Comparison of ENCODE assay signal across 27 cellular contexts in genomic region chr9:130906727-130907416, GRCh38. TPM values are rescaled to one million over a fixed set of nuclear protein-coding genes. Genes with fewer than 3 reads are reported as not detected.
DNase-seq lines count a peak whose midpoint lies in the region; ATAC-seq, FAIRE-seq and TF ChIP-seq lines count a peak whose summit lies in the region.
"Had no signal": no experiment of that assay in that cellular context is flagged by ENCODE, and none has a peak within 500 bp of the region (broad histone marks: within the 10 kb centered on the region; RNA-seq: fewer than 3 reads in every experiment).

No MANE protein-coding gene starts in this region.

- H3K79me2 ChIP-seq in K562 (ENCODE audit: control insufficient read depth, insufficient read depth, low read length), result no peaks in the 10 kb centered on the region

- H3K9me1 ChIP-seq in K562 (ENCODE audit: control insufficient read depth, insufficient read depth, low read length), result peaks cover 16% of the 10 kb centered on the region

- CTCF ChIA-PET in HEK293 (lab: Yijun Ruan, JAX) (interaction anchor here (1.2 to 1.3 kb wide), 2 partner anchors 40 to 91 kb away, joined by 3 to 7 read pairs; no protein-coding TSS in a partner anchor), K562 (lab: Yijun Ruan, JAX; ENCODE audit: low intra/inter-chr PET ratio) (interaction anchor here (0.6 kb wide), 1 partner anchor 50 kb away, joined by 3 read pairs; no protein-coding TSS in a partner anchor)
- CTCF ChIA-PET in CD4-positive, alpha-beta T cell (lab: Charles Lee), result no interaction called here

- no peak overlapping the region for H3K14ac ChIP-seq in neuronal stem cell (ENCODE audit: low read length)

- H2BK5ac ChIP-seq in neuronal stem cell (ENCODE audit: low read length), result no peak overlapping the region

- TF ChIP-seq POLR2A in K562 (conservative IDR thresholded peaks at IDR 0.05), result no peak

- peak; percentile 55 for DNase-seq in NCI-H748 (lab: John Stamatoyannopoulos, UW; ENCODE audit: unreplicated experiment)
- no peak for DNase-seq in NCI-H748 treated with DMSO at 0.1 percent for 48 hours (lab: John Stamatoyannopoulos, UW)
- peak in 3 of 4 experiments; percentile 65 to 71 (median 69) for DNase-seq in K562 (ENCODE audit: extremely low read depth in 1 of 4, low spot score in 3 of 4)
- no peak for DNase-seq in neuronal stem cell (ENCODE audit: low spot score)
- no peak for DNase-seq in CD4-positive, alpha-beta T cell
- no peak for DNase-seq in stimulated activated effector memory CD8-positive, alpha-beta T cell treated with anti-CD3 and anti-CD28 coated beads, Interleukin-12 subunit alpha, Interleukin-12 subunit beta, amount 100 ng/mL, for 72 hours (ENCODE audit: low spot score in 2 of 2)
- no peak for DNase-seq in left ventricle myocardium superior
- DNase-seq: Caco-2; GM23248; HCEC 1CT; Karpas-422; NCI-H1092; NCI-H1436 treated with DMSO at 0.1 percent for 48 hours; NCI-H2029; NCI-H524; NK-92 treated with Interleukin-12 subunit alpha and Interleukin-12 subunit beta, amount 100 ng/mL, for 24 hours; PC-3; T-helper 17 cell had no signal

- no peak overlapping the region for H2BK120ac ChIP-seq in neuronal stem cell (ENCODE audit: low read depth, low read length)

- no peaks in the 10 kb centered on the region for H3K4me1 Mint-ChIP-seq in CD4-positive, alpha-beta T cell (ENCODE audit: low read depth)
- H3K4me1 Mint-ChIP-seq in stimulated activated effector memory CD8-positive, alpha-beta T cell treated with anti-CD3 and anti-CD28 coated beads, Interleukin-12 subunit alpha, Interleukin-12 subunit beta, amount 100 ng/mL, for 72 hours, result no peaks in the 10 kb centered on the region
- H3K4me1 Mint-ChIP-seq: IgD-negative memory B cell, T-helper 17 cell had no signal

- H3K36me3 Mint-ChIP-seq in CD4-positive, alpha-beta T cell (ENCODE audit: low read depth), result no peaks in the 10 kb centered on the region
- H3K36me3 Mint-ChIP-seq in stimulated activated effector memory CD8-positive, alpha-beta T cell treated with anti-CD3 and anti-CD28 coated beads, Interleukin-12 subunit alpha, Interleukin-12 subunit beta, amount 100 ng/mL, for 72 hours, result no peaks in the 10 kb centered on the region
- H3K36me3 Mint-ChIP-seq: CD4-positive, alpha-beta memory T cell; IgD-negative memory B cell had no signal

- H4K8ac ChIP-seq in neuronal stem cell (ENCODE audit: low read depth, low read length), result no peak overlapping the region

- H3K4me2 ChIP-seq in K562 (ENCODE audit: insufficient read depth, low read length), result no peak overlapping the region
- no peak overlapping the region for H3K4me2 ChIP-seq in neuronal stem cell (ENCODE audit: insufficient read depth, low read length, poor library complexity, severe bottlenecking)
- H3K4me2 ChIP-seq: BLaER1 treated with 17β-estradiol and CSF1 and Interleukin-3, amounts not matched to agents 10 nM and 100 nM had no signal

- peaks cover 3% of the 10 kb centered on the region for H3K27me3 Mint-ChIP-seq in CD4-positive, alpha-beta T cell

- H2AK5ac ChIP-seq in neuronal stem cell (ENCODE audit: low read depth, low read length), result peak overlapping the region; percentile 71

- H2BK15ac ChIP-seq in neuronal stem cell (ENCODE audit: low read length), result no peak overlapping the region

- peak overlapping the region; percentile 95 for H3K23ac ChIP-seq in neuronal stem cell (ENCODE audit: low read depth, low read length, poor library complexity)

- ATAC-seq in K562 (peak; percentile 10), left ventricle myocardium superior (no peak)
- ATAC-seq in CD4-positive, alpha-beta T cell (ENCODE audit: poor library complexity), result no peak
- ATAC-seq in stimulated activated effector memory CD8-positive, alpha-beta T cell treated with anti-CD3 and anti-CD28 coated beads, Interleukin-12 subunit alpha, Interleukin-12 subunit beta, amount 100 ng/mL, for 72 hours, result no peak
- ATAC-seq: PC-3, SK-N-SH treated with all-trans-retinoic acid at 6 μM for 48 hours, T-helper 17 cell had no signal

- no peak overlapping the region for H3K27ac Mint-ChIP-seq in CD4-positive, alpha-beta T cell
- H3K27ac Mint-ChIP-seq in stimulated activated effector memory CD8-positive, alpha-beta T cell treated with anti-CD3 and anti-CD28 coated beads, Interleukin-12 subunit alpha, Interleukin-12 subunit beta, amount 100 ng/mL, for 72 hours, result no peak overlapping the region
- H3K27ac Mint-ChIP-seq: IgD-negative memory B cell, T-helper 17 cell had no signal

- no TSS peak for BruUV-seq in K562 (replicated peaks; lab: Mats Ljungman, UMichigan)

- POLR2A ChIA-PET in HEK293 (lab: Yijun Ruan, JAX), result interaction anchor here (0.5 kb wide), 1 partner anchor 189 kb away, joined by 4 read pairs; no protein-coding TSS in a partner anchor
- POLR2A ChIA-PET in K562 (lab: Yijun Ruan, JAX), result interaction anchor here (0.6 to 25.7 kb wide), 14 partner anchors 14 to 218 kb away, joined by 3 to 582 read pairs (median 4); partner anchors contain the start of genes NUP214 and QRFP
- POLR2A ChIA-PET in CD4-positive, alpha-beta T cell (lab: Charles Lee), result no interaction called here

- FAIRE-seq in K562 (lab: Jason Lieb, UNC), result no peak
- FAIRE-seq: A204.1, G401.6 had no signal

- H3K4me1 ChIP-seq in HEK293 (ENCODE audit: control insufficient read depth, insufficient read depth, low read length), result no peaks in the 10 kb centered on the region
- H3K4me1 ChIP-seq in K562 (replicated peaks in 1 of 2; ENCODE audit: control insufficient read depth in 2 of 2, insufficient read depth in 2 of 2, low read length in 2 of 2), result peaks cover 0 to 55% of the 10 kb centered on the region in 2 experiments; a peak in 2 of 5 replicates
- peaks cover 3 to 4% of the 10 kb centered on the region in 2 donors for H3K4me1 ChIP-seq in neuronal stem cell (ENCODE audit: control insufficient read depth in 2 of 2, insufficient read depth in 1 of 2, low read depth in 1 of 2, low read length in 2 of 2)
- H3K4me1 ChIP-seq: Caco-2 had no signal

- peak overlapping the region; percentile 33 for H2BK12ac ChIP-seq in neuronal stem cell (ENCODE audit: low read length)

- no peak overlapping the region for H3K4me3 Mint-ChIP-seq in CD4-positive, alpha-beta T cell
- no peak overlapping the region for H3K4me3 Mint-ChIP-seq in stimulated activated effector memory CD8-positive, alpha-beta T cell treated with anti-CD3 and anti-CD28 coated beads, Interleukin-12 subunit alpha, Interleukin-12 subunit beta, amount 100 ng/mL, for 72 hours
- H3K4me3 Mint-ChIP-seq: CD4-positive, alpha-beta memory T cell; IgD-negative memory B cell; T-helper 17 cell had no signal

- TF ChIP-seq CTCF in HEK293 (tag by site-specific recombination; IDR thresholded peaks at IDR 0.05) (no peak), K562 (IDR thresholded peaks at IDR 0.05 in 2 of 3, conservative IDR thresholded peaks at IDR 0.05 in 1 of 3; ENCODE audit: insufficient read depth in 2 of 3, low read depth in 1 of 3, low read length in 3 of 3) (no peak)
- no peak for TF ChIP-seq CTCF in CD4-positive, alpha-beta T cell (IDR thresholded peaks at IDR 0.05)

- no peak overlapping the region for H3K27ac ChIP-seq in HEK293 (ENCODE audit: extremely low read depth, low read depth, low read length)
- no peak overlapping the region for H3K27ac ChIP-seq in K562 (ENCODE audit: extremely low read depth, low read depth, low read length)
- no peak overlapping the region for H3K27ac ChIP-seq in neuronal stem cell (replicated peaks; ENCODE audit: low read length)
- no peak overlapping the region for H3K27ac ChIP-seq in CD4-positive, alpha-beta T cell (ENCODE audit: low read depth, low read length)
- H3K27ac ChIP-seq: BLaER1 treated with 17β-estradiol and CSF1 and Interleukin-3, amounts not matched to agents 10 nM and 100 nM; GM23248; HL-60 had no signal

- H3K4me3 ChIP-seq in HEK293 (ENCODE audit: low read depth, low read length) (no peak overlapping the region), K562 (no peak overlapping the region), neuronal stem cell (ENCODE audit: low read length in 2 of 2) (no peak overlapping the region)
- H3K4me3 ChIP-seq: BLaER1 treated with 17β-estradiol and CSF1 and Interleukin-3, amounts not matched to agents 10 nM and 100 nM; GM23248 had no signal

- no peak overlapping the region for H2AFZ ChIP-seq in K562 (ENCODE audit: low read depth, low read length)
- H2AFZ ChIP-seq in neuronal stem cell (ENCODE audit: low read length), result no peak overlapping the region
- H2AFZ ChIP-seq: GM23248 had no signal

- in situ Hi-C loops in K562 (cut with MboI), result no loop called here

- no peaks in the 10 kb centered on the region for H3K36me3 ChIP-seq in HEK293 (ENCODE audit: control insufficient read depth in 2 of 2, insufficient read depth in 1 of 2, low read length in 2 of 2)
- H3K36me3 ChIP-seq in K562 (ENCODE audit: control insufficient read depth, insufficient read depth, low read length), result no peaks in the 10 kb centered on the region
- H3K36me3 ChIP-seq in neuronal stem cell (replicated peaks in 1 of 2; ENCODE audit: control insufficient read depth in 2 of 2, insufficient read depth in 2 of 2, low read length in 2 of 2), result no peaks in the 10 kb centered on the region
- H3K36me3 ChIP-seq: BLaER1 treated with 17β-estradiol and CSF1 and Interleukin-3, amounts not matched to agents 10 nM and 100 nM had no signal

- H3K9me3 Mint-ChIP-seq in CD4-positive, alpha-beta T cell, result no peaks in the 10 kb centered on the region
- H3K9me3 Mint-ChIP-seq in stimulated activated effector memory CD8-positive, alpha-beta T cell treated with anti-CD3 and anti-CD28 coated beads, Interleukin-12 subunit alpha, Interleukin-12 subunit beta, amount 100 ng/mL, for 72 hours, result no peaks in the 10 kb centered on the region
- H3K9me3 Mint-ChIP-seq: CD4-positive, alpha-beta memory T cell; IgD-negative memory B cell had no signal

- peak overlapping the region; percentile 50 for H3K18ac ChIP-seq in neuronal stem cell (ENCODE audit: low read length)

- peaks cover 74% of the 10 kb centered on the region for H4K20me1 ChIP-seq in K562 (replicated peaks; ENCODE audit: control insufficient read depth, insufficient read depth, low read length)

- H3K27me3 ChIP-seq in K562 (ENCODE audit: control insufficient read depth in 2 of 2, insufficient read depth in 2 of 2, low read length in 2 of 2), result peaks cover 85 to 87% of the 10 kb centered on the region in 2 experiments
- H3K27me3 ChIP-seq in neuronal stem cell (ENCODE audit: control insufficient read depth in 3 of 3, insufficient read depth in 3 of 3, low read depth in 1 of 3, low read length in 3 of 3), result peaks cover 0 to 39% (median 0%) of the 10 kb centered on the region in 3 experiments
- no peaks in the 10 kb centered on the region for H3K27me3 ChIP-seq in CD4-positive, alpha-beta T cell (ENCODE audit: control insufficient read depth, insufficient read depth, low read length)
- H3K27me3 ChIP-seq: BLaER1 treated with 17β-estradiol and CSF1 and Interleukin-3, amounts not matched to agents 10 nM and 100 nM had no signal

- TF ChIP-seq EP300 in K562 (IDR thresholded peaks at IDR 0.05; ENCODE audit: low read length), result no peak

- peaks cover 3% of the 10 kb centered on the region for H3K79me1 ChIP-seq in neuronal stem cell (ENCODE audit: low read depth, low read length)

- no peak for TF ChIP-seq RAD21 in K562 (CRISPR knock-in tag; conservative IDR thresholded peaks at IDR 0.05 in 1 of 2, IDR thresholded peaks at IDR 0.05 in 1 of 2)

- 2% methylated on average over 21 of the region's 21 CpGs for WGBS in K562 (ENCODE audit: insufficient coverage, low coverage, missing lambda C conversion rate)
- no CpG with 5 or more reads among the region's 21 CpGs for WGBS in neuronal stem cell (ENCODE audit: extremely low coverage in 2 of 2, insufficient read length in 2 of 2, insufficient replicate concordance in 1 of 2), 2 donors

- no peak overlapping the region for H3K4ac ChIP-seq in neuronal stem cell (ENCODE audit: low read length)

- H4K91ac ChIP-seq in neuronal stem cell (ENCODE audit: low read depth, low read length, poor library complexity), result no peak overlapping the region

- H3K9ac ChIP-seq in K562 (ENCODE audit: insufficient read depth in 1 of 2, low read depth in 2 of 2, low read length in 2 of 2), result peak overlapping the region in 1 of 2 experiments; percentile 60; a peak in 2 of 4 replicates
- no peak overlapping the region for H3K9ac ChIP-seq in neuronal stem cell (ENCODE audit: low read depth, low read length, poor library complexity)
- H3K9ac ChIP-seq: BLaER1 treated with 17β-estradiol and CSF1 and Interleukin-3, amounts not matched to agents 10 nM and 100 nM; GM23248 had no signal

- H3K9me3 ChIP-seq in HEK293 (ENCODE audit: control insufficient read depth, insufficient read depth, low read depth, low read length), result no peaks in the 10 kb centered on the region
- no peaks in the 10 kb centered on the region for H3K9me3 ChIP-seq in K562 (replicated peaks; ENCODE audit: control insufficient read depth, insufficient read depth, low read depth, low read length)
- no peaks in the 10 kb centered on the region for H3K9me3 ChIP-seq in neuronal stem cell (replicated peaks in 1 of 2; ENCODE audit: control insufficient read depth in 2 of 2, insufficient read depth in 1 of 2, low read depth in 1 of 2, low read length in 2 of 2)
- H3K9me3 ChIP-seq in CD4-positive, alpha-beta T cell (ENCODE audit: control insufficient read depth, low read length), result no peaks in the 10 kb centered on the region
- H3K9me3 ChIP-seq: BLaER1 treated with 17β-estradiol and CSF1 and Interleukin-3, amounts not matched to agents 10 nM and 100 nM; Caco-2 had no signal

- intact Hi-C loops in K562 (cut with micrococcal nuclease) (no loop called here), left ventricle myocardium superior (cut with micrococcal nuclease) (no loop called here)
- intact Hi-C loops in CD4-positive, alpha-beta T cell (cut with DNase I, micrococcal nuclease), result no loop called here

RNA-seq across cellular contexts. Expression of gene QRFP, which starts 10.3 kb away (rescaled TPM):
- total RNA-seq in K562 (2011; cell fraction: chromatin; rRNA removed; ENCODE audit: low replicate concordance), result not detected in 2 replicates
- not detected in 2 replicates for total RNA-seq in K562 (2011; cell fraction: nucleolus; rRNA removed)
- total RNA-seq in K562 (2011; cell fraction: nucleoplasm; rRNA removed), result not detected in 2 replicates
- not detected in 2 replicates for total RNA-seq in K562 (2014; rRNA removed)
- total RNA-seq in K562 (2014; rRNA removed; fragmentation: Illumina TruSeq; extraction: Trizol), result not detected in 2 replicates
- not detected in 2 replicates for total RNA-seq in K562 (2015; rRNA removed; fragmentation: Illumina TruSeq; extraction: Trizol)
- total RNA-seq in K562 (2021), result not detected in 2 replicates
- polyA plus RNA-seq in K562 (2011; rRNA removed), result not detected in 2 replicates
- not detected in 2 replicates for polyA plus RNA-seq in K562 (2011; cell fraction: cytosol; rRNA removed)
- not detected in 2 replicates for polyA plus RNA-seq in K562 (2011; cell fraction: nucleus; rRNA removed)
- 0.51 and 0.70 TPM in 2 replicates for polyA plus RNA-seq in K562 (2012)
- not detected in 2 replicates for polyA plus RNA-seq in K562 (2014; fragmentation: Illumina TruSeq; extraction: Trizol)
- not detected for polyA plus RNA-seq in K562 (2014; fragmentation: Nextera tagmentation; extraction: Ambion mirVana)
- not detected in 2 replicates for polyA plus RNA-seq in K562 (2014; rRNA removed)
- not detected in 2 replicates for polyA minus RNA-seq in K562 (2011; rRNA and poly(A)+ RNA removed)
- polyA minus RNA-seq in K562 (2011; cell fraction: cytosol; rRNA and poly(A)+ RNA removed), result not detected in 2 replicates
- not detected in 2 replicates for polyA minus RNA-seq in K562 (2011; cell fraction: nucleus; rRNA and poly(A)+ RNA removed)
- not detected for polyA plus RNA-seq in neuronal stem cell (2013, experiment 1 of 2)
- polyA plus RNA-seq in neuronal stem cell (2013, experiment 2 of 2), result not detected
- total RNA-seq in CD4-positive, alpha-beta T cell, result not detected
- not detected for total RNA-seq in left ventricle myocardium superior
- total RNA-seq: Caco-2; CD4-positive, alpha-beta memory T cell; GM23248; PC-3; T-helper 17 cell had no signal
- polyA plus RNA-seq: AG04450; CD4-positive, alpha-beta memory T cell; IgD-negative memory B cell had no signal

RNA-seq across cellular contexts. Expression of gene FIBCD1, which starts 32.2 kb away (rescaled TPM):
- total RNA-seq in K562 (2011; cell fraction: chromatin; rRNA removed; ENCODE audit: low replicate concordance), result 0.21 TPM in 1 of 2 replicates, not detected in the other
- not detected in 2 replicates for total RNA-seq in K562 (2011; cell fraction: nucleolus; rRNA removed)
- total RNA-seq in K562 (2011; cell fraction: nucleoplasm; rRNA removed), result not detected in 2 replicates
- total RNA-seq in K562 (2014; rRNA removed) (1.00 and 2.1 TPM in 2 replicates), K562 (2014; rRNA removed; fragmentation: Illumina TruSeq; extraction: Trizol) (0.95 TPM in 1 of 2 replicates, not detected in the other), K562 (2015; rRNA removed; fragmentation: Illumina TruSeq; extraction: Trizol) (not detected in 2 replicates), K562 (2021) (0.71 and 1.5 TPM in 2 replicates), left ventricle myocardium superior (0.40 TPM)
- polyA plus RNA-seq in K562 (2011; rRNA removed) (0.79 and 1.2 TPM in 2 replicates), K562 (2014; fragmentation: Illumina TruSeq; extraction: Trizol) (not detected in 2 replicates), K562 (2014; fragmentation: Nextera tagmentation; extraction: Ambion mirVana) (not detected), K562 (2014; rRNA removed) (0.53 and 2.7 TPM in 2 replicates)
- polyA plus RNA-seq in K562 (2011; cell fraction: cytosol; rRNA removed), result 2.1 and 3.8 TPM in 2 replicates
- polyA plus RNA-seq in K562 (2011; cell fraction: nucleus; rRNA removed), result 1.2 TPM in 2 replicates
- 0.91 and 1.3 TPM in 2 replicates for polyA plus RNA-seq in K562 (2012)
- not detected in 2 replicates for polyA minus RNA-seq in K562 (2011; rRNA and poly(A)+ RNA removed)
- not detected in 2 replicates for polyA minus RNA-seq in K562 (2011; cell fraction: cytosol; rRNA and poly(A)+ RNA removed)
- 0.67 TPM in 1 of 2 replicates, not detected in the other for polyA minus RNA-seq in K562 (2011; cell fraction: nucleus; rRNA and poly(A)+ RNA removed)
- polyA plus RNA-seq in neuronal stem cell (2013, experiment 1 of 2), result 0.82 TPM
- 0.89 TPM for polyA plus RNA-seq in neuronal stem cell (2013, experiment 2 of 2)
- total RNA-seq in CD4-positive, alpha-beta T cell, result not detected
- total RNA-seq: Caco-2; CD4-positive, alpha-beta memory T cell; T-helper 17 cell had no signal
- polyA plus RNA-seq: CD4-positive, alpha-beta memory T cell; IgD-negative memory B cell had no signal

Comparison
In these comparisons a context has a peak if more than half of its experiments do, and no peak if none do; other contexts are left out.
1. DNase-seq: peak in NCI-H748 (single experiment) and K562 (3 of 4); none in NCI-H748 treated with DMSO at 0.1 percent for 48 hours (single experiment), neuronal stem cell (single experiment), CD4-positive, alpha-beta T cell (0 of 10), stimulated activated effector memory CD8-positive, alpha-beta T cell treated with anti-CD3 and anti-CD28 coated beads, Interleukin-12 subunit alpha, Interleukin-12 subunit beta, amount 100 ng/mL, for 72 hours (0 of 2) and left ventricle myocardium superior (single experiment).